ENCODE assay signal across 8 cellular contexts in the genomic region with DNA sequence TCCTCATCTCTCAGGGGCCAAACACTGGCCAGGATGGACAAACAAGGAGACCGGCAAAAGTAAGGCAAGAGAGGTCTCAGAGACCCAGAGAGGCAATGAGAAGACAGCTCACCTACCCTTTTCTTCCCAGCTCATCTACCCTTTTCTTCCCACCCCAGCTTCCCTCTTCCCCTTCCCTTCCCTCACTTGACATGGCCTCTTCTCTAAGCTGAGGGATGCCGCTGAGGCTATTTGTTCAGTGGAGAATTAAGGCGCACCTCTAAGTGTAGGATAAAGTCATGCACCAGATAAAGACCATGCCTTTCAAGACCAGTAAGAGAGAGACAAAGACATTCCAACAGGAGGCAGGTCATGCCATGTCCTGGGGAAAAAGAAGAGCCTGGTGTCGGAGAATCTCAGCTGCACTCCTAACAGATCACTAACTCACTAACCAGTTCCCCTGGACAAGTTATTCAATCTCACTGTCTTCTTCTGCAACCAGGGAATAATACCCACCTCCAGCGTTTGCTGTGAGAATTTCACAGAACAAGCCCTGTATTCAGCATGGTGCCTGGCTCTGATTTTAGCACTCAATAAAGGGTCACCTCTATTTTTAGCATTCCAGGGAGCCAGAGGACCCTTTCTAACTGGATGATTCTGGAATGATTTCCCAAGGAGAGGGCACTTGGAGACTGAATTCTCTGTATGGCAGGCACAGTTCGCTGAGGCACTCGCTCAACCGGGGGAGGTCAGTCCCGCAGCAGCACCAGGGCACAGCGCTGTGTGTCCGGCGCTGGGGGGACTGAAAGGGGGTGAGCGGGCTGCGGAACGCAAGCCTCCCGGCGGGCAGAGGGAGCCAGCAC. TPM values are rescaled to one million over a fixed set of nuclear protein-coding genes. Genes with fewer than 3 reads are reported as not detected.
A peak's percentile ranks its signal among the peaks of the same experiment; 100 is the strongest.
DNase-seq lines count a peak whose midpoint lies in the region; ATAC-seq and TF ChIP-seq lines count a peak whose summit lies in the region.

No MANE protein-coding gene starts in this region.

- H3K36me3 Mint-ChIP-seq in natural killer cell = peaks cover 8% of the 10 kb centered on the region

- H3K9me3 ChIP-seq in BE2C (no peaks in the 10 kb centered on the region), MM.1S (replicated peaks; ENCODE audit: insufficient read depth, low read length) (no peaks in the 10 kb centered on the region), ectodermal cell (ENCODE audit: control insufficient read depth, low read length) (no peaks in the 10 kb centered on the region)

- H3K4me3 Mint-ChIP-seq in natural killer cell = peak overlapping the region; percentile 87

- DNase-seq in BE2C = no peak
- no peak for DNase-seq in MM.1S
- no peak for DNase-seq in natural killer cell
- DNase-seq in stimulated activated naive CD4-positive, alpha-beta T cell treated with Interleukin-2 at 50 U/mL for 16 hours (lab: John Stamatoyannopoulos, UW) = no peak
- no peak for DNase-seq in NCI-H2196 treated with DMSO at 0.1 percent for 48 hours (lab: John Stamatoyannopoulos, UW; ENCODE audit: unreplicated experiment)

- H4K20me1 ChIP-seq in MM.1S (ENCODE audit: insufficient read depth, low read length) = no peaks in the 10 kb centered on the region

- H3K27me3 Mint-ChIP-seq in natural killer cell (ENCODE audit: low read depth in 2 of 2) = peaks cover 0 to 3% of the 10 kb centered on the region in 2 donors

- no peaks in the 10 kb centered on the region for H3K9me2 ChIP-seq in MM.1S (replicated peaks; ENCODE audit: insufficient read depth, low read length)

- H3K36me3 ChIP-seq in BE2C (no peaks in the 10 kb centered on the region), MM.1S (replicated peaks; ENCODE audit: insufficient read depth, low read length) (no peaks in the 10 kb centered on the region), ectodermal cell (ENCODE audit: control insufficient read depth, insufficient read depth, low read length) (no peaks in the 10 kb centered on the region)

- 13% methylated on average over 17 of the region's 17 CpGs for WGBS in ectodermal cell, 2 experiments

- no peak overlapping the region for H3K27ac Mint-ChIP-seq in natural killer cell

- peaks cover 24 to 33% of the 10 kb centered on the region in 2 donors for H3K4me1 Mint-ChIP-seq in natural killer cell

- intact Hi-C loops in natural killer cell (cut with micrococcal nuclease) = loop anchor here (1.0 to 10.0 kb wide), 3 partner anchors 35 to 1755 kb away; a partner anchor contains a TSS

- H3K4me2 ChIP-seq in MM.1S (ENCODE audit: low read depth, low read length) = peak overlapping the region; percentile 85

- H3K4me1 ChIP-seq in BE2C (peaks cover 4% of the 10 kb centered on the region; the same call in 1 of the 2 replicates), MM.1S (ENCODE audit: low read length) (peaks cover 2% of the 10 kb centered on the region; the same call in 1 of the 2 replicates), ectodermal cell (ENCODE audit: control insufficient read depth, insufficient read depth, low read length) (peaks cover 4% of the 10 kb centered on the region)

- H3F3A ChIP-seq in MM.1S (ENCODE audit: insufficient read depth, low read length) = peaks cover 30% of the 10 kb centered on the region

- H3K9me3 Mint-ChIP-seq in natural killer cell = peaks cover 0 to 2% of the 10 kb centered on the region in 2 donors

- peak overlapping the region; percentile 70 for H3K4me3 ChIP-seq in BE2C (ENCODE audit: low read depth, low read length)
- peak overlapping the region; percentile 98 for H3K4me3 ChIP-seq in MM.1S (ENCODE audit: low read length)
- H3K4me3 ChIP-seq in ectodermal cell (ENCODE audit: insufficient read depth, low read depth, low read length) = peak overlapping the region; percentile 64

- peak overlapping the region; percentile 96 for H3K9ac ChIP-seq in MM.1S (ENCODE audit: low read length)

- ATAC-seq in natural killer cell (no peak), GM19397 (IDR thresholded peaks at IDR 0.05; ENCODE audit: unreplicated experiment) (no peak), HG02798 (IDR thresholded peaks at IDR 0.05; ENCODE audit: poor library complexity, unreplicated experiment) (no peak)

- H3K27ac ChIP-seq in MM.1S (ENCODE audit: low read length) (peak overlapping the region; percentile 98; the same call in 1 of the 2 replicates), ectodermal cell (ENCODE audit: insufficient read depth, low read depth, low read length, poor library complexity, severe bottlenecking) (peak overlapping the region; percentile 22)

- peaks cover 11% of the 10 kb centered on the region for H3K79me2 ChIP-seq in MM.1S (ENCODE audit: low read length)

- TF ChIP-seq CTCF in BE2C (IDR thresholded peaks at IDR 0.05; ENCODE audit: low read depth, low read length) (no peak), MM.1S (IDR thresholded peaks at IDR 0.05; ENCODE audit: low read length) (no peak; the same call in 1 of the 2 replicates), natural killer cell (IDR thresholded peaks at IDR 0.05) (no peak)

- peak overlapping the region; percentile 90 for H2AFZ ChIP-seq in MM.1S (ENCODE audit: low read length)

- H3K27me3 ChIP-seq in BE2C (no peaks in the 10 kb centered on the region), MM.1S (replicated peaks; ENCODE audit: insufficient read depth, low read length) (no peaks in the 10 kb centered on the region), ectodermal cell (ENCODE audit: control insufficient read depth, insufficient read depth, low read length, poor library complexity, severe bottlenecking) (peaks cover 30% of the 10 kb centered on the region)

RNA-seq across cellular contexts. Expression of a gene that starts 3.0 kb away (rescaled TPM):
- polyA plus RNA-seq in BE2C (2012; ENCODE audit: insufficient read depth, insufficient read length, low read depth) = 16.2 TPM
- 5.8 TPM for polyA plus RNA-seq in ectodermal cell (2013, experiment 1 of 4)
- polyA plus RNA-seq in ectodermal cell (2013, experiment 2 of 4) = 6.6 TPM
- 4.3 TPM for polyA plus RNA-seq in ectodermal cell (2013, experiment 3 of 4)
- polyA plus RNA-seq in ectodermal cell (2013, experiment 4 of 4) = 4.3 TPM
- total RNA-seq in natural killer cell = 100 to 1,000 TPM; 414 to 531 (median 455) TPM
